ENCODE assay signal across 14 cellular contexts in genomic region chr3:152155654-152156053, GRCh38.
"Had no signal": no experiment of that assay in that cellular context is flagged by ENCODE, and none has a peak within 500 bp of the region (broad histone marks: within the 10 kb centered on the region; RNA-seq: fewer than 3 reads in every experiment).

No MANE protein-coding gene starts in this region.

- H3K36me3 ChIP-seq: right atrium auricular region, spleen had no signal

- H3K9me3 ChIP-seq: body of pancreas, right atrium auricular region had no signal

- DNase-seq: activated CD4-positive, alpha-beta T cell treated with anti-CD3 and anti-CD28 coated beads for 4 hours; activated naive CD4-positive, alpha-beta T cell; body of pancreas; central memory CD4-positive, alpha-beta T cell; effector memory CD4-positive, alpha-beta T cell; hypothalamus; naive B cell; posterior cingulate gyrus; spleen; stimulated activated CD4-positive, alpha-beta T cell treated with anti-CD3 and anti-CD28 coated beads, Interleukin-1b, Interleukin-23, amount 100 ng/mL, for 48 hours; T-helper 1 cell had no signal

- H3K27ac ChIP-seq: body of pancreas, epithelial cell of prostate, right atrium auricular region, spleen had no signal

- H3K4me3 ChIP-seq: body of pancreas, right atrium auricular region, spleen had no signal

- ATAC-seq: body of pancreas; stimulated activated memory B cell treated with anti-CD40 and anti-IgM and Interleukin-4, amounts not matched to agents 10 μg/mL and 1 μg/mL and 100 μg/mL, for 72 hours had no signal

- H3K4me1 ChIP-seq: body of pancreas, right atrium auricular region, spleen had no signal

- H3K27me3 ChIP-seq: body of pancreas, right atrium auricular region, spleen had no signal
